Comparison of ENCODE assay signal across 6 cellular contexts in genomic region chr2:155517362-155517761, GRCh38.
"Had no signal": no experiment of that assay in that cellular context is flagged by ENCODE, and none has a peak within 500 bp of the region (broad histone marks: within the 10 kb centered on the region; RNA-seq: fewer than 3 reads in every experiment).

No MANE protein-coding gene starts in this region.

- DNase-seq: GDM1, GF-D8 had no signal

- FAIRE-seq: GM12891, GM12892, GM18507, GM19239 had no signal
